ENCODE assay signal across 23 cellular contexts in the genomic region with DNA sequence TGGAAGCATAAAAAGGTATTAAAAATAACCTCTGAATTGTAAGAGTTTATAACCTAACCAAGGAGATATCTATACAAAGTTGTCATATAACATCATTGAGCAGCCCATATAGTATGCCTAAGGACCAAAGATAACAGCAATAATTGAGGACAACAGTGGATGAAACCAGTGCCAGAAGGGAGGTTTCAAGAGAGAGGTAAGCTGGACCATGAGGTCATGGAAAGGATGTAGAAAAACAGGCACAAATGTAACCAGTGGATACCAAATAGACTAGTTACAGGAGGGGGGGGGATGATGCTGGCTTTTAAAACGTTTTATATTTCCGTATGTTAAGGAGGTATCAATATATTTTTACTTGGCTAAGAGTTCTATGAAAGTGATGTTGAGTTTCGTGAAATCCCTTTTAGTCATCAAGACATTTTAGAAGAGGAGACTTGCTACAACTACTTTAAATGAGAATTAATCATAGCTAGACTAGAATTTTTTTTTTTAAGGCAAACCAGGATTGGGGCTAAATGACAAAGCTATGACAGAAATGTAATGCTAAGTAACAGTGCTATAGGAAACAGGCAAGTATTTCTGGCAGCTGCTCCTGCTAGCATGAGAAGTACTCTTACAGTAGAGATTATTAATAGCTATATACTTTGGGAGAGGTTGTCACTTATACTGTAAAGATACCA.
DNase-seq lines count a peak whose midpoint lies in the region; ATAC-seq and TF ChIP-seq lines count a peak whose summit lies in the region.
"Had no signal": no experiment of that assay in that cellular context is flagged by ENCODE, and none has a peak within 500 bp of the region (broad histone marks: within the 10 kb centered on the region; RNA-seq: fewer than 3 reads in every experiment).

No MANE protein-coding gene starts in this region.

- H3K4me2 ChIP-seq in mammary epithelial cell (ENCODE audit: insufficient read depth, low read depth, low read length) = no peak overlapping the region

- CTCF ChIA-PET in mammary epithelial cell (lab: Charles Lee; ENCODE audit: low non-redundant PET) = no interaction called here

- H3K4me3 Mint-ChIP-seq in activated T-helper 17 cell treated with anti-CD3 and anti-CD28 coated beads, Interleukin-2, amount 50 U/mL, for 72 hours = no peak overlapping the region
- H3K4me3 Mint-ChIP-seq: activated CD4-positive, alpha-beta memory T cell treated with anti-CD3 and anti-CD28 coated beads for 36 hours; effector memory CD8-positive, alpha-beta T cell; naive thymus-derived CD8-positive, alpha-beta T cell had no signal

- DNase-seq in DMS153 (lab: John Stamatoyannopoulos, UW) = peak; percentile 49
- no peak for DNase-seq in DMS153 treated with DMSO at 0.1 percent for 48 hours (lab: John Stamatoyannopoulos, UW; ENCODE audit: unreplicated experiment)
- DNase-seq in left ventricle myocardium inferior = no peak
- DNase-seq in left cardiac atrium = no peak
- no peak for DNase-seq in stimulated activated naive CD8-positive, alpha-beta T cell treated with anti-CD3 and anti-CD28 coated beads, Interleukin-15, Interleukin-2, amounts not matched to agents 100 U/mL and 50 U/mL, for 24 hours
- DNase-seq in mammary epithelial cell = no peak
- DNase-seq in left lung = no peak
- DNase-seq: activated CD4-positive, alpha-beta memory T cell treated with anti-CD3 and anti-CD28 coated beads for 36 hours; amygdala; BE2C; effector memory CD8-positive, alpha-beta T cell; glutamatergic neuron; naive thymus-derived CD8-positive, alpha-beta T cell; NCI-H187; NCI-H446; posterior cingulate gyrus; spleen; stimulated activated CD8-positive, alpha-beta memory T cell treated with anti-CD3 and anti-CD28 coated beads, Interleukin-4, amount 100 ng/mL, for 48 hours had no signal

- dilution Hi-C loops in mammary epithelial cell (cut with HindIII; ENCODE audit: low sequenced_read_pairs) = no loop called here

- peaks cover 11% of the 10 kb centered on the region for H3K4me1 Mint-ChIP-seq in activated T-helper 17 cell treated with anti-CD3 and anti-CD28 coated beads, Interleukin-2, amount 50 U/mL, for 72 hours

- peaks cover 68% of the 10 kb centered on the region for H3K4me1 ChIP-seq in left ventricle myocardium inferior
- H3K4me1 ChIP-seq in mammary epithelial cell (ENCODE audit: insufficient read depth, low read length) = no peaks in the 10 kb centered on the region
- no peaks in the 10 kb centered on the region for H3K4me1 ChIP-seq in left lung
- H3K4me1 ChIP-seq: BE2C had no signal

- H3K4me3 ChIP-seq in left ventricle myocardium inferior = peak overlapping the region; percentile 63
- no peak overlapping the region for H3K4me3 ChIP-seq in mammary epithelial cell (replicated peaks in 1 of 3; ENCODE audit: insufficient read depth in 1 of 3, low read depth in 2 of 3, low read length in 3 of 3)
- H3K4me3 ChIP-seq in left lung = no peak overlapping the region
- H3K4me3 ChIP-seq: K562, spleen, thoracic aorta had no signal

- 91% methylated on average over 3 of the region's 3 CpGs for WGBS in mammary epithelial cell (ENCODE audit: low coverage, missing lambda C conversion rate)

- ATAC-seq in left cardiac atrium (no peak), left lung (no peak)
- peak; percentile 94 for ATAC-seq in activated T-helper 17 cell treated with anti-CD3 and anti-CD28 coated beads, Interleukin-2, amount 50 U/mL, for 72 hours (replicated peaks)
- ATAC-seq in stimulated activated naive CD8-positive, alpha-beta T cell treated with anti-CD3 and anti-CD28 coated beads, Interleukin-15, Interleukin-2, amounts not matched to agents 100 U/mL and 50 U/mL, for 24 hours = peak; percentile 49
- ATAC-seq: effector memory CD8-positive, alpha-beta T cell; K562; naive thymus-derived CD8-positive, alpha-beta T cell had no signal

- no peak for TF ChIP-seq CTCF in left ventricle myocardium inferior (IDR thresholded peaks at IDR 0.05; ENCODE audit: borderline replicate concordance)
- no peak for TF ChIP-seq CTCF in mammary epithelial cell (conservative IDR thresholded peaks at IDR 0.05 in 1 of 2, IDR thresholded peaks at IDR 0.05 in 1 of 2; ENCODE audit: extremely low read depth in 1 of 2, insufficient read depth in 1 of 2, low read depth in 1 of 2, low read length in 2 of 2)
- TF ChIP-seq CTCF in left lung (IDR thresholded peaks at IDR 0.05) = no peak

- intact Hi-C loops in left ventricle myocardium inferior (cut with micrococcal nuclease) (no loop called here), left cardiac atrium (cut with DNase I) (no loop called here), mammary epithelial cell (cut with micrococcal nuclease) (loop anchor here (10.0 kb wide), 1 partner anchor 700 kb away; no protein-coding TSS in a partner anchor), left lung (cut with DNase I) (no loop called here)

- H3K27ac Mint-ChIP-seq in activated T-helper 17 cell treated with anti-CD3 and anti-CD28 coated beads, Interleukin-2, amount 50 U/mL, for 72 hours = peak overlapping the region; percentile 44
- H3K27ac Mint-ChIP-seq: activated CD4-positive, alpha-beta memory T cell treated with anti-CD3 and anti-CD28 coated beads for 36 hours; naive thymus-derived CD8-positive, alpha-beta T cell had no signal

- H3K9ac ChIP-seq in mammary epithelial cell (ENCODE audit: insufficient read depth, low read length) = no peak overlapping the region

- in situ Hi-C loops in mammary epithelial cell (cut with MboI; ENCODE audit: low sequenced_read_pairs in 2 of 2) = loop anchor here in 1 of 2 donors (25.0 kb wide), 1 partner anchor 1262 kb away; no protein-coding TSS in a partner anchor

- H3K27me3 ChIP-seq in left ventricle myocardium inferior (ENCODE audit: low read depth) = no peaks in the 10 kb centered on the region
- no peaks in the 10 kb centered on the region for H3K27me3 ChIP-seq in mammary epithelial cell (ENCODE audit: insufficient read depth, low read length)
- H3K27me3 ChIP-seq in left lung = no peaks in the 10 kb centered on the region
- H3K27me3 ChIP-seq: BE2C, spleen had no signal

- no TSS peak for BruUV-seq in mammary epithelial cell (replicated peaks; lab: Mats Ljungman, UMichigan)

- H3K36me3 Mint-ChIP-seq in activated T-helper 17 cell treated with anti-CD3 and anti-CD28 coated beads, Interleukin-2, amount 50 U/mL, for 72 hours (ENCODE audit: low read depth) = no peaks in the 10 kb centered on the region
- H3K36me3 Mint-ChIP-seq: activated CD4-positive, alpha-beta memory T cell treated with anti-CD3 and anti-CD28 coated beads for 36 hours had no signal

- H3K9me3 ChIP-seq in left ventricle myocardium inferior (replicated peaks) = no peaks in the 10 kb centered on the region
- H3K9me3 ChIP-seq in mammary epithelial cell (replicated peaks; ENCODE audit: insufficient read depth, low read length) = no peaks in the 10 kb centered on the region
- H3K9me3 ChIP-seq in left lung = no peaks in the 10 kb centered on the region
- H3K9me3 ChIP-seq: BE2C, spleen, thoracic aorta had no signal

- no peaks in the 10 kb centered on the region for H4K20me1 ChIP-seq in mammary epithelial cell (ENCODE audit: insufficient read depth, low read length)

- H3K9me3 Mint-ChIP-seq in activated T-helper 17 cell treated with anti-CD3 and anti-CD28 coated beads, Interleukin-2, amount 50 U/mL, for 72 hours = no peaks in the 10 kb centered on the region
- H3K9me3 Mint-ChIP-seq: activated CD4-positive, alpha-beta memory T cell treated with anti-CD3 and anti-CD28 coated beads for 36 hours; effector memory CD8-positive, alpha-beta T cell; naive thymus-derived CD8-positive, alpha-beta T cell had no signal

- H3K36me3 ChIP-seq in left ventricle myocardium inferior (no peaks in the 10 kb centered on the region), mammary epithelial cell (ENCODE audit: insufficient read depth, low read length) (no peaks in the 10 kb centered on the region), left lung (no peaks in the 10 kb centered on the region)
- H3K36me3 ChIP-seq: BE2C, spleen, thoracic aorta had no signal

- peaks cover 9% of the 10 kb centered on the region for H3K79me2 ChIP-seq in mammary epithelial cell (ENCODE audit: insufficient read depth, low read length)

- H2AFZ ChIP-seq in mammary epithelial cell (ENCODE audit: low read depth, low read length) = no peak overlapping the region

- H3K27ac ChIP-seq in left ventricle myocardium inferior (replicated peaks) (peak overlapping the region; percentile 58), mammary epithelial cell (ENCODE audit: insufficient read depth, low read depth, low read length) (no peak overlapping the region), left lung (no peak overlapping the region)
- H3K27ac ChIP-seq: 22Rv1, RWPE1, spleen, thoracic aorta had no signal

- H3K27me3 Mint-ChIP-seq in activated T-helper 17 cell treated with anti-CD3 and anti-CD28 coated beads, Interleukin-2, amount 50 U/mL, for 72 hours = no peaks in the 10 kb centered on the region
- H3K27me3 Mint-ChIP-seq: activated CD4-positive, alpha-beta memory T cell treated with anti-CD3 and anti-CD28 coated beads for 36 hours; effector memory CD8-positive, alpha-beta T cell; naive thymus-derived CD8-positive, alpha-beta T cell had no signal

Comparison
In these comparisons a context has a peak if more than half of its experiments do, and no peak if none do; other contexts are left out.
1. ATAC-seq: peak in activated T-helper 17 cell treated with anti-CD3 and anti-CD28 coated beads, Interleukin-2, amount 50 U/mL, for 72 hours (single experiment) and stimulated activated naive CD8-positive, alpha-beta T cell treated with anti-CD3 and anti-CD28 coated beads, Interleukin-15, Interleukin-2, amounts not matched to agents 100 U/mL and 50 U/mL, for 24 hours (single experiment); none in left cardiac atrium (0 of 2) and left lung (single experiment).